In the genomic region with DNA sequence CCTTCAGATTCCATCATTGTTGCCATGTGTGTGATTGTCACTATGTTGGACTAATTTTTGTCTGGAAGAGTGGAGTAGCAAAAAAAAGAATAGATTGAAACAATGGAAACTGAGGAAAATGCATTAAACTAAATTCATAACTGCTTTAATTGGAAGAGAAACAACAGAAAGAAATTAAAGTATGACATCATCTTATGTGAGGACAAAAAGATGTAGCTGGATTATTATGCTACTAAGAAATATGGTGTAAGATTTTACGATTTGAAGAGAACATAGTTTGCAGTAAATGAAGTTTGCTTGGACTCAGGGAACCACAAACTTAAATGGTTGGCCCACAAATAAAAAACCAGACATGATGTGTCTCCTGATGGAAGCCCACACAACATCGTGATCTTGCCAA, we compare ENCODE assay signal across 1 cellular context.
TF ChIP-seq lines count a peak whose summit lies in the region.

No MANE protein-coding gene starts in this region.

TF ChIP-seq in H1, 55 proteins besides CTCF, POLR2A, EP300 and RAD21:
- TF ChIP-seq CREB1 (IDR thresholded peaks at IDR 0.05) (no peak), SIN3A (conservative IDR thresholded peaks at IDR 0.05 in 1 of 2, IDR thresholded peaks at IDR 0.05 in 1 of 2; ENCODE audit: low read depth in 1 of 2, low read length in 2 of 2) (no peak), GABPA (IDR thresholded peaks at IDR 0.05; ENCODE audit: borderline replicate concordance, insufficient read depth, low read length) (no peak), TAF7 (optimal IDR thresholded peaks at IDR 0.05; ENCODE audit: borderline replicate concordance, low read depth, low read length) (no peak), RFX5 (IDR thresholded peaks at IDR 0.05; ENCODE audit: borderline replicate concordance, low read depth, low read length) (no peak), NRF1 (IDR thresholded peaks at IDR 0.05; ENCODE audit: low read depth, low read length) (no peak), FOSL1 (IDR thresholded peaks at IDR 0.05; ENCODE audit: insufficient read depth, low read depth, low read length) (no peak), JUND (IDR thresholded peaks at IDR 0.05; ENCODE audit: low read length) (no peak), GTF2F1 (IDR thresholded peaks at IDR 0.05; ENCODE audit: borderline replicate concordance, low read depth, low read length) (no peak), CHD1 (IDR thresholded peaks at IDR 0.05; ENCODE audit: low read depth, low read length) (no peak), TEAD4 (IDR thresholded peaks at IDR 0.05; ENCODE audit: low read depth, low read length) (no peak), BRCA1 (IDR thresholded peaks at IDR 0.05; ENCODE audit: low read depth, low read length) (no peak), TBP (IDR thresholded peaks at IDR 0.05; ENCODE audit: low read depth, low read length) (no peak), EZH2 (IDR thresholded peaks at IDR 0.05; ENCODE audit: low read depth, low read length, severe bottlenecking) (no peak), ASH2L (IDR thresholded peaks at IDR 0.05; ENCODE audit: low read length) (no peak)
- TF ChIP-seq, protein P1, sequence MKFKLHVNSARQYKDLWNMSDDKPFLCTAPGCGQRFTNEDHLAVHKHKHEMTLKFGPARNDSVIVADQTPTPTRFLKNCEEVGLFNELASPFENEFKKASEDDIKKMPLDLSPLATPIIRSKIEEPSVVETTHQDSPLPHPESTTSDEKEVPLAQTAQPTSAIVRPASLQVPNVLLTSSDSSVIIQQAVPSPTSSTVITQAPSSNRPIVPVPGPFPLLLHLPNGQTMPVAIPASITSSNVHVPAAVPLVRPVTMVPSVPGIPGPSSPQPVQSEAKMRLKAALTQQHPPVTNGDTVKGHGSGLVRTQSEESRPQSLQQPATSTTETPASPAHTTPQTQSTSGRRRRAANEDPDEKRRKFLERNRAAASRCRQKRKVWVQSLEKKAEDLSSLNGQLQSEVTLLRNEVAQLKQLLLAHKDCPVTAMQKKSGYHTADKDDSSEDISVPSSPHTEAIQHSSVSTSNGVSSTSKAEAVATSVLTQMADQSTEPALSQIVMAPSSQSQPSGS (IDR thresholded peaks at IDR 0.05; ENCODE audit: low read length), result no peak
